8 cellular contexts compared by ENCODE assay signal in the genomic region with DNA sequence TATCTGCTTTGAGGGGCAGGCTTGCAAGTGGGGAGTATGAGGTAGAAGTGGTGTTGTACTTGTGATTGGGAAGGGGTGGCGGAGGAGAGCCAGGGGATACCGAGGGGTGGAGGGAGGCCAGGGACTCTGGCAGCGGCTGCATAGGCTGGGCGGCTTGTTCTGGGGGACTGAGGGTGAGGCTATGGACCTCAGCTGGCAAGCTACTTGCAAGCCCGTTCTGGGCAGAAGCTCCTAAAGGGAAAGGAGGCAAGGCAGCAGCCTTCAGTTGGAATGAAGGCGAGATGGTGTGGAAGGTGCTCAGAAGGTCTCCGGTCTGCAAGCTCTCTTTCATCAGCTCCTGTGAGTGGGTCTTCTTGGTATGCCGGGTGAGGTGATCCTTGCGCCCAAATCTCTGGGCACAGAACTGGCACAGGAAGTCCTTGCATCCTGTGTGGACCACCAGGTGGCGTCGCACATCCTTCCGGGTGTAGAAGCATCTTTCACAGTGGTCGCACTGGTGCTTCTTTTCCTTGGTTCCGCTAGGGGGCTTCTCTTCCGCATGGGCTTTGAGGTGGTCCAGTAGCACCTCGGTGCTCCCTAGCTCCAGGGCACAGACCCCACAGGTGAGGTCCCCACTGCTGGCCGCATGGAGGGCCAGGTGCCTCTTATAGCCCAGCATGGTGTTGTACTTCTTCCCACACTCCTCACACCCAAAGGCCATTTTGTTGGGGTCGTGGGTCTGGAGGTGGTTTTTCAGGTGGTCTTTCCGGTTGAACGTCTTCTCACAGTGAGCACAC.
DNase-seq lines count a peak whose midpoint lies in the region; ATAC-seq and TF ChIP-seq lines count a peak whose summit lies in the region.

No MANE protein-coding gene starts in this region.

- H3K36me3 Mint-ChIP-seq in activated CD8-positive, alpha-beta T cell treated with anti-CD3 and anti-CD28 coated beads, Interleukin-2, amount 10 ng/mL, durations not matched to agents 7 days and 5 days (ENCODE audit: low read depth): no peaks in the 10 kb centered on the region
- H3K36me3 Mint-ChIP-seq in neural crest cell (ENCODE audit: low read depth): peaks cover 3% of the 10 kb centered on the region

- no peak overlapping the region for H3K4me3 Mint-ChIP-seq in activated CD8-positive, alpha-beta T cell treated with anti-CD3 and anti-CD28 coated beads, Interleukin-2, amount 10 ng/mL, durations not matched to agents 7 days and 5 days
- H3K4me3 Mint-ChIP-seq in neural crest cell: no peak overlapping the region

- H3K4me3 ChIP-seq in HEK293 (ENCODE audit: low read depth, low read length) (no peak overlapping the region), epithelial cell of proximal tubule (ENCODE audit: low read depth, low read length) (no peak overlapping the region)

- H3K9me3 Mint-ChIP-seq in activated CD8-positive, alpha-beta T cell treated with anti-CD3 and anti-CD28 coated beads, Interleukin-2, amount 10 ng/mL, durations not matched to agents 7 days and 5 days (ENCODE audit: insufficient read depth): no peaks in the 10 kb centered on the region
- peaks cover 3% of the 10 kb centered on the region for H3K9me3 Mint-ChIP-seq in neural crest cell

- peak; percentile 47 for DNase-seq in GDM1 (lab: John Stamatoyannopoulos, UW)
- peak; percentile 5 for DNase-seq in NCI-H345 treated with DMSO at 0.1 percent for 48 hours (lab: John Stamatoyannopoulos, UW; ENCODE audit: unreplicated experiment)
- DNase-seq in activated CD8-positive, alpha-beta T cell treated with anti-CD3 and anti-CD28 coated beads, Interleukin-2, amount 10 ng/mL, durations not matched to agents 7 days and 5 days: peak; percentile 77
- no peak for DNase-seq in epithelial cell of proximal tubule (ENCODE audit: low read depth)
- peak; percentile 60 for DNase-seq in neural crest cell (ENCODE audit: low read depth, low spot score)
- DNase-seq in ureter (ENCODE audit: low spot score): peak; percentile 56
- no peak for DNase-seq in cerebellar nuclear complex (lab: John Stamatoyannopoulos, UW)

- TF ChIP-seq CTCF in HEK293 (tag by site-specific recombination; IDR thresholded peaks at IDR 0.05) (peak; percentile 69), epithelial cell of proximal tubule (conservative IDR thresholded peaks at IDR 0.05; ENCODE audit: low read depth, low read length) (peak; percentile 83), neural crest cell (conservative IDR thresholded peaks at IDR 0.05) (peak; percentile 69)

- peak overlapping the region; percentile 30 for H3K27ac Mint-ChIP-seq in activated CD8-positive, alpha-beta T cell treated with anti-CD3 and anti-CD28 coated beads, Interleukin-2, amount 10 ng/mL, durations not matched to agents 7 days and 5 days
- no peak overlapping the region for H3K27ac Mint-ChIP-seq in neural crest cell (ENCODE audit: unreplicated experiment)

- peaks cover 3% of the 10 kb centered on the region for H3K27me3 Mint-ChIP-seq in activated CD8-positive, alpha-beta T cell treated with anti-CD3 and anti-CD28 coated beads, Interleukin-2, amount 10 ng/mL, durations not matched to agents 7 days and 5 days (ENCODE audit: low read depth)
- peaks cover 6% of the 10 kb centered on the region for H3K27me3 Mint-ChIP-seq in neural crest cell (ENCODE audit: low read depth)

- peaks cover 0 to 3% of the 10 kb centered on the region in 2 experiments; a peak in 1 of 3 replicates for H3K36me3 ChIP-seq in HEK293 (ENCODE audit: control insufficient read depth in 2 of 2, insufficient read depth in 1 of 2, low read length in 2 of 2)

- H3K27ac ChIP-seq in HEK293 (ENCODE audit: extremely low read depth, low read depth, low read length): no peak overlapping the region

- no peaks in the 10 kb centered on the region for H3K9me3 ChIP-seq in HEK293 (ENCODE audit: control insufficient read depth, insufficient read depth, low read depth, low read length)

- CTCF ChIA-PET in HEK293 (lab: Yijun Ruan, JAX): interaction anchor here (0.5 to 10.3 kb wide), 40 partner anchors 9 to 726 kb away, joined by 3 to 120 read pairs (median 4); no protein-coding TSS in a partner anchor
- CTCF ChIA-PET in activated CD8-positive, alpha-beta T cell treated with anti-CD3 and anti-CD28 coated beads, Interleukin-2, amount 10 ng/mL, durations not matched to agents 7 days and 5 days (lab: Charles Lee): interaction anchor here (0.7 to 10.8 kb wide), 35 partner anchors 9 to 406 kb away, joined by 3 to 161 read pairs (median 4); partner anchors contain the start of gene LTV1

- H3K4me1 Mint-ChIP-seq in activated CD8-positive, alpha-beta T cell treated with anti-CD3 and anti-CD28 coated beads, Interleukin-2, amount 10 ng/mL, durations not matched to agents 7 days and 5 days (ENCODE audit: low read depth): peaks cover 15% of the 10 kb centered on the region
- H3K4me1 Mint-ChIP-seq in neural crest cell: peaks cover 16% of the 10 kb centered on the region

- ATAC-seq in activated CD8-positive, alpha-beta T cell treated with anti-CD3 and anti-CD28 coated beads, Interleukin-2, amount 10 ng/mL, durations not matched to agents 7 days and 5 days: peak; percentile 76

- no peaks in the 10 kb centered on the region for H3K4me1 ChIP-seq in HEK293 (ENCODE audit: control insufficient read depth, insufficient read depth, low read length)

- POLR2A ChIA-PET in HEK293 (lab: Yijun Ruan, JAX): no interaction called here
- POLR2A ChIA-PET in activated CD8-positive, alpha-beta T cell treated with anti-CD3 and anti-CD28 coated beads, Interleukin-2, amount 10 ng/mL, durations not matched to agents 7 days and 5 days (lab: Charles Lee): interaction anchor here (0.6 to 1.1 kb wide), 2 partner anchors 113 to 368 kb away, joined by 3 to 4 read pairs; no protein-coding TSS in a partner anchor

TF ChIP-seq in HEK293, 187 proteins besides CTCF, POLR2A, EP300 and RAD21 (continues in another document):
- TF ChIP-seq EGR2 (tag by site-specific recombination; IDR thresholded peaks at IDR 0.05; ENCODE audit: low read depth) (no peak), ZNF24 (tag by site-specific recombination; IDR thresholded peaks at IDR 0.05) (no peak), REST (tag by site-specific recombination; IDR thresholded peaks at IDR 0.05) (no peak), ZNF2 (tag by site-specific recombination; IDR thresholded peaks at IDR 0.05) (peak; percentile 85), ZNF133 (tag by site-specific recombination; IDR thresholded peaks at IDR 0.05) (peak; percentile 54), ZBTB48 (tag by site-specific recombination; IDR thresholded peaks at IDR 0.05) (0 out of 2 replicates have a peak, but pooled peaks have one; percentile 34), ZBTB8A (tag by site-specific recombination; IDR thresholded peaks at IDR 0.05) (peak; percentile 32; the same call in 1 of the 2 replicates), ZNF16 (tag by site-specific recombination; IDR thresholded peaks at IDR 0.05; ENCODE audit: low read depth) (no peak), ZNF266 (tag by site-specific recombination; IDR thresholded peaks at IDR 0.05; ENCODE audit: low read depth) (no peak), MZF1 (tag by site-specific recombination; IDR thresholded peaks at IDR 0.05; ENCODE audit: borderline replicate concordance) (no peak), ZNF654 (tag by site-specific recombination; IDR thresholded peaks at IDR 0.05; ENCODE audit: low read depth) (peak; percentile 50)
- TF ChIP-seq, protein P1, sequence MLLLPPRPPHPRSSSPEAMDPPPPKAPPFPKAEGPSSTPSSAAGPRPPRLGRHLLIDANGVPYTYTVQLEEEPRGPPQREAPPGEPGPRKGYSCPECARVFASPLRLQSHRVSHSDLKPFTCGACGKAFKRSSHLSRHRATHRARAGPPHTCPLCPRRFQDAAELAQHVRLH (tag by site-specific recombination; IDR thresholded peaks at IDR 0.05): peak; percentile 40; the same call in 1 of the 2 replicates
- TF ChIP-seq, protein P2, sequence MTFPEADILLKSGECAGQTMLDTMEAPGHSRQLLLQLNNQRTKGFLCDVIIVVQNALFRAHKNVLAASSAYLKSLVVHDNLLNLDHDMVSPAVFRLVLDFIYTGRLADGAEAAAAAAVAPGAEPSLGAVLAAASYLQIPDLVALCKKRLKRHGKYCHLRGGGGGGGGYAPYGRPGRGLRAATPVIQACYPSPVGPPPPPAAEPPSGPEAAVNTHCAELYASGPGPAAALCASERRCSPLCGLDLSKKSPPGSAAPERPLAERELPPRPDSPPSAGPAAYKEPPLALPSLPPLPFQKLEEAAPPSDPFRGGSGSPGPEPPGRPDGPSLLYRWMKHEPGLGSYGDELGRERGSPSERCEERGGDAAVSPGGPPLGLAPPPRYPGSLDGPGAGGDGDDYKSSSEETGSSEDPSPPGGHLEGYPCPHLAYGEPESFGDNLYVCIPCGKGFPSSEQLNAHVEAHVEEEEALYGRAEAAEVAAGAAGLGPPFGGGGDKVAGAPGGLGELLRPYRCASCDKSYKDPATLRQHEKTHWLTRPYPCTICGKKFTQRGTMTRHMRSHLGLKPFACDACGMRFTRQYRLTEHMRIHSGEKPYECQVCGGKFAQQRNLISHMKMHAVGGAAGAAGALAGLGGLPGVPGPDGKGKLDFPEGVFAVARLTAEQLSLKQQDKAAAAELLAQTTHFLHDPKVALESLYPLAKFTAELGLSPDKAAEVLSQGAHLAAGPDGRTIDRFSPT (tag by site-specific recombination; IDR thresholded peaks at IDR 0.05): 0 out of 2 replicates have a peak, but pooled peaks have one; percentile 16

Comparison
In these comparisons a context has a peak if more than half of its experiments do, and no peak if none do; other contexts are left out.
1. DNase-seq: peak in GDM1 (single experiment), NCI-H345 treated with DMSO at 0.1 percent for 48 hours (single experiment), activated CD8-positive, alpha-beta T cell treated with anti-CD3 and anti-CD28 coated beads, Interleukin-2, amount 10 ng/mL, durations not matched to agents 7 days and 5 days (single experiment), neural crest cell (single experiment) and ureter (single experiment); none in epithelial cell of proximal tubule (single experiment) and cerebellar nuclear complex (0 of 2).
2. Peak in every context shown above with its lines, with median percentiles within 50 percentile points of each other: CTCF ChIP-seq.